In the genomic region with DNA sequence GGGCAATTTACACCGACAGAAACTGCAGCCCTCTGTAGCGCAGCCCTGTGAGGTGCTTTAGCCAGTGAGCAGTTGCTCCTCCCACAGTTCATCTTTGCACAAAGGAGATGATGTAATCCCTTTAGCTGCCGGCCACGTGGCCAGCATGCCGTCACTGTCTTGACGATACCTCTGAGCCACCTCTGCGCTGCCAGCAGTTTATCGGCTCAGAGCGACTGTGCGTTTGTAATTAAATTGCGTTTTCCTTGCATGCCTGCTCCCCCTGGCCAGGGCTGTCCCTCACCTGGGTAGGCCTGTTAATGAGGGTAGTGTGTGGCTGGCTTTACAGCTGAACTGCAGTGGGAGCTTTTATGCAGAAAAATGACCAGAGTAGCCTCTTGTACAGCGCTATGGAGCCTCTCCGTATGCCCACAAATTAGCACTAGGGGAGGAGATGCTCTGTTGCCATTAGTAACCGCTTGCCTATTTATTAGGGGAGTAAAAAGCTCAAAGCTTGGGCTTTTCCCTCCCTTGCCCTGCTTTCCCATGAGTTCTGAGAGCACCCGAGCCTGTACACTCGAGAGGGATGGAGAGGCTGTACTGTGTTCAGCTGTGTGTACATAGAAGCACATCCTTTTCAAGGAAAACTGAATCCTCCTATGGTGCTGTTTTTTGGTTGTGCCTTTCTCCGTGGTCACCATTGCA, we compare ENCODE assay signal across 1 cellular context.
A peak's percentile ranks its signal among the peaks of the same experiment; 100 is the strongest.
TF ChIP-seq lines count a peak whose summit lies in the region.

No MANE protein-coding gene starts in this region.

TF ChIP-seq in SK-N-SH, 30 proteins besides CTCF, POLR2A, EP300 and RAD21 (continued from another document):
- TF ChIP-seq, protein P1, sequence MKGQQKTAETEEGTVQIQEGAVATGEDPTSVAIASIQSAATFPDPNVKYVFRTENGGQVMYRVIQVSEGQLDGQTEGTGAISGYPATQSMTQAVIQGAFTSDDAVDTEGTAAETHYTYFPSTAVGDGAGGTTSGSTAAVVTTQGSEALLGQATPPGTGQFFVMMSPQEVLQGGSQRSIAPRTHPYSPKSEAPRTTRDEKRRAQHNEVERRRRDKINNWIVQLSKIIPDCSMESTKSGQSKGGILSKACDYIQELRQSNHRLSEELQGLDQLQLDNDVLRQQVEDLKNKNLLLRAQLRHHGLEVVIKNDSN (IDR thresholded peaks at IDR 0.05; ENCODE audit: borderline replicate concordance, low read depth) = peak; percentile 68; the same call in 1 of the 2 replicates
- TF ChIP-seq MXI1 (IDR thresholded peaks at IDR 0.05; ENCODE audit: low read depth, low read length) (peak; percentile 45; the same call in 1 of the 2 replicates), TAF1 (IDR thresholded peaks at IDR 0.05; ENCODE audit: borderline replicate concordance, low read depth, low read length) (no peak)
